ENCODE assay signal across 24 cellular contexts in the genomic region with DNA sequence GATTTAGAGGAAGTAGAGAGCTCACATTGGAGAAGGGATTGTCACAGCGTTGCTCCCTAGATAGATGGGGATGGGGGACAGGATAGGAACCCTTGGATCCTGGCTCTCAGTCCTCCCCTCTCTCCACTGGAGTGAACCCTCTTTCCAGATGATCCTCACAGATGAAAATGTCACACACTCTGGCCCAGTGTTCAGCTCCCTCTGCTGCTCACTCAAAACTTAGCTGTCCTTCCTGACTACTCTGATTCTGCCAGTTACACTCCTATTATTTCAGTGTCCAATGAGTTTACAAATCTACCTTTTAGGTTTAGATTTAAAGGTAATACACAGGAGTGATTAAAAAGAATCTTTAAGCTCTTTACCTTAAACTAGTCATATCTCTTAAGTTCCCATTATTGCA. TPM values are rescaled to one million over a fixed set of nuclear protein-coding genes. Genes with fewer than 3 reads are reported as not detected.
DNase-seq lines count a peak whose midpoint lies in the region; ATAC-seq, FAIRE-seq and TF ChIP-seq lines count a peak whose summit lies in the region.
"Had no signal": no experiment of that assay in that cellular context is flagged by ENCODE, and none has a peak within 500 bp of the region (broad histone marks: within the 10 kb centered on the region; RNA-seq: fewer than 3 reads in every experiment).

No MANE protein-coding gene starts in this region.

- no peaks in the 10 kb centered on the region for H3K79me2 ChIP-seq in PC-3 (ENCODE audit: low read length)
- no peaks in the 10 kb centered on the region for H3K79me2 ChIP-seq in H1 (ENCODE audit: control insufficient read depth in 1 of 2, insufficient read depth in 2 of 2, low read length in 2 of 2)

- no peak for TF ChIP-seq POLR2A in H1 (IDR thresholded peaks at IDR 0.05; ENCODE audit: control extremely low read depth in 1 of 2, low read depth in 2 of 2, low read length in 2 of 2)

- no peaks in the 10 kb centered on the region for H3K23me2 ChIP-seq in H1 (ENCODE audit: low read depth, low read length)

- CTCF ChIA-PET in PC-3 (lab: Charles Lee): interaction anchor here (0.6 to 1.2 kb wide), 2 partner anchors 25 to 127 kb away, joined by 3 to 7 read pairs; no protein-coding TSS in a partner anchor
- CTCF ChIA-PET in H1 (lab: Charles Lee; ENCODE audit: partially characterized antibody): interaction anchor here (0.7 to 3.3 kb wide), 6 partner anchors 8 to 68 kb away, joined by 3 to 18 read pairs (median 9); no protein-coding TSS in a partner anchor

- H3K27me3 ChIP-seq in PC-3 (ENCODE audit: low read length) (no peaks in the 10 kb centered on the region), H1 (replicated peaks in 1 of 4; ENCODE audit: control insufficient read depth in 3 of 4, extremely low read depth in 1 of 4, insufficient read depth in 3 of 4, low read length in 3 of 4) (peaks cover 0 to under 1% (median 0%) of the 10 kb centered on the region in 4 experiments; a peak in 1 of 7 replicates)

- no peak overlapping the region for H2AK5ac ChIP-seq in H1 (ENCODE audit: low read depth, low read length)

- ATAC-seq in PC-3 (peak; percentile 90), GM21825 (IDR thresholded peaks at IDR 0.05; ENCODE audit: unreplicated experiment) (no peak), Right ventricle myocardium inferior (no peak)
- ATAC-seq: GM12878 had no signal

- H2BK12ac ChIP-seq in H1 (ENCODE audit: low read depth, low read length): no peak overlapping the region

- no TSS peak for BruUV-seq in PC-3 (replicated peaks; lab: Mats Ljungman, UMichigan)

- H3K4me3 ChIP-seq in PC-3 (ENCODE audit: low read length) (no peak overlapping the region), H1 (ENCODE audit: extremely low read depth in 1 of 4, insufficient read depth in 2 of 4, low read depth in 3 of 4, low read length in 4 of 4) (no peak overlapping the region)
- H3K4me3 ChIP-seq: GM12878 had no signal

- H3K9ac ChIP-seq in PC-3 (ENCODE audit: low read length) (no peak overlapping the region), H1 (replicated peaks in 1 of 4; ENCODE audit: extremely low read depth in 1 of 4, low read depth in 3 of 4, low read length in 3 of 4) (no peak overlapping the region; a peak in 1 of 7 replicates)

- H3F3A ChIP-seq in PC-3 (ENCODE audit: low read length, unreplicated experiment): no peaks in the 10 kb centered on the region

- no peaks in the 10 kb centered on the region for H3K9me2 ChIP-seq in PC-3 (replicated peaks; ENCODE audit: low read length)

- H4K91ac ChIP-seq in H1 (replicated peaks; ENCODE audit: insufficient read length, low read length): no peak overlapping the region

- peak; percentile 55 for TF ChIP-seq CTCF in PC-3 (conservative IDR thresholded peaks at IDR 0.05; ENCODE audit: low read depth, low read length)
- TF ChIP-seq CTCF in H1 (IDR thresholded peaks at IDR 0.05; ENCODE audit: control extremely low read depth in 1 of 3, insufficient read depth in 1 of 3, low read depth in 1 of 3, low read length in 3 of 3): peak in 2 of 3 experiments; percentile 11 to 12; a peak in 2 of 4 replicates

- no peak overlapping the region for H2BK5ac ChIP-seq in H1 (ENCODE audit: low read depth, low read length)

- no peak overlapping the region for H3K18ac ChIP-seq in H1 (ENCODE audit: extremely low read depth, low read length)

- H3K36me3 ChIP-seq in PC-3 (ENCODE audit: low read depth, low read length) (no peaks in the 10 kb centered on the region), H1 (ENCODE audit: control insufficient read depth in 2 of 4, insufficient read depth in 4 of 4, low read length in 3 of 4) (no peaks in the 10 kb centered on the region)

- no peak overlapping the region for H2BK15ac ChIP-seq in H1 (ENCODE audit: low read length)

- intact Hi-C loops in PC-3 (cut with micrococcal nuclease): loop anchor here (1.0 to 2.0 kb wide), 3 partner anchors 16 to 357 kb away; no protein-coding TSS in a partner anchor
- intact Hi-C loops in Right ventricle myocardium inferior (cut with DNase I): no loop called here

- no peak for FAIRE-seq in H1 (lab: Jason Lieb, UNC)
- FAIRE-seq: GM12878 had no signal

- no peaks in the 10 kb centered on the region for H3K9me3 ChIP-seq in PC-3 (ENCODE audit: low read length)
- peaks cover 0 to 4% of the 10 kb centered on the region in 2 experiments; a peak in 1 of 4 replicates for H3K9me3 ChIP-seq in H1 (ENCODE audit: insufficient read depth in 2 of 2, low read depth in 1 of 2, low read length in 1 of 2)

- H3K4me2 ChIP-seq in PC-3 (ENCODE audit: low read length): no peak overlapping the region
- no peak overlapping the region for H3K4me2 ChIP-seq in H1 (ENCODE audit: insufficient read depth in 1 of 2, low read depth in 2 of 2, low read length in 2 of 2)

- H4K20me1 ChIP-seq in PC-3 (ENCODE audit: low read length) (no peaks in the 10 kb centered on the region), H1 (replicated peaks in 1 of 2; ENCODE audit: control insufficient read depth in 1 of 2, insufficient read depth in 2 of 2, low read length in 2 of 2) (no peaks in the 10 kb centered on the region)

- H4K5ac ChIP-seq in H1 (ENCODE audit: insufficient read length, low read depth, low read length): no peak overlapping the region

- no peak overlapping the region for H2BK120ac ChIP-seq in H1 (replicated peaks; ENCODE audit: low read depth, low read length)

- H2AFZ ChIP-seq in PC-3 (ENCODE audit: low read length) (no peak overlapping the region), H1 (ENCODE audit: low read length) (no peak overlapping the region)

- no peaks in the 10 kb centered on the region; the same call in 1 of the 2 replicates for H3K4me1 ChIP-seq in PC-3 (ENCODE audit: insufficient read depth, low read length)
- no peaks in the 10 kb centered on the region for H3K4me1 ChIP-seq in H1 (replicated peaks in 1 of 4; ENCODE audit: control insufficient read depth in 3 of 4, insufficient read depth in 4 of 4, low read length in 3 of 4)

- H2BK20ac ChIP-seq in H1 (ENCODE audit: low read length): no peak overlapping the region

- 89% methylated on average over 1 of the region's 1 CpG; no CpG with 5 or more reads in 1 of the 2 experiments for WGBS in H1 (ENCODE audit: extremely low coverage in 1 of 2, insufficient coverage in 1 of 2, insufficient read length in 1 of 2, insufficient replicate concordance in 2 of 2, low coverage in 1 of 2, low lambda C conversion rate in 2 of 2, missing lambda C conversion rate in 1 of 2), 2 experiments

- H3K79me1 ChIP-seq in H1 (ENCODE audit: low read depth, low read length): no peaks in the 10 kb centered on the region

- H3K4ac ChIP-seq in H1 (replicated peaks; ENCODE audit: insufficient read length, low read depth, low read length): no peak overlapping the region

- no peak overlapping the region for H3K56ac ChIP-seq in H1 (replicated peaks; ENCODE audit: insufficient read length, low read depth, low read length)

- H3K14ac ChIP-seq in H1 (ENCODE audit: insufficient read length): no peak overlapping the region

- no peak overlapping the region for H4K8ac ChIP-seq in H1 (ENCODE audit: extremely low read depth, insufficient read depth, low read length)

- TF ChIP-seq EP300 in H1 (IDR thresholded peaks at IDR 0.05; ENCODE audit: borderline replicate concordance in 1 of 2, low read depth in 2 of 2, low read length in 2 of 2): no peak

- POLR2A ChIA-PET in PC-3 (lab: Charles Lee; ENCODE audit: unreplicated experiment): no interaction called here
- POLR2A ChIA-PET in H1 (lab: Charles Lee; ENCODE audit: partially characterized antibody): interaction anchor here (1.7 kb wide), 1 partner anchor 13 kb away, joined by 6 read pairs; no protein-coding TSS in a partner anchor

- peak; percentile 28 to 35 for TF ChIP-seq RAD21 in H1 (IDR thresholded peaks at IDR 0.05 in 1 of 2, conservative IDR thresholded peaks at IDR 0.05 in 1 of 2; ENCODE audit: low read depth in 2 of 2, low read length in 2 of 2)

- no peak overlapping the region for H3K27ac ChIP-seq in PC-3 (ENCODE audit: low read length)
- H3K27ac ChIP-seq in H1 (ENCODE audit: low read depth, low read length): no peak overlapping the region
- H3K27ac ChIP-seq: 22Rv1 had no signal

- no peak overlapping the region for H3K23ac ChIP-seq in H1 (ENCODE audit: insufficient read length)

- DNase-seq in DMS53 (lab: John Stamatoyannopoulos, UW) (peak; percentile 4), DMS53 treated with DMSO at 0.1 percent for 48 hours (lab: John Stamatoyannopoulos, UW; ENCODE audit: unreplicated experiment) (no peak), PC-3 (peak; percentile 42), H1 (ENCODE audit: low read depth in 1 of 2, low spot score in 2 of 2) (no peak), CD1c-positive myeloid dendritic cell (ENCODE audit: extremely low spot score) (no peak), mesenteric fat pad (ENCODE audit: low spot score) (no peak), Right ventricle myocardium inferior (ENCODE audit: missing footprints) (no peak)
- DNase-seq: CD4-positive, CD25-positive, alpha-beta regulatory T cell; DMS153; EL; GOT3; HFFc6; Karpas-422; NCI-H1092 treated with DMSO at 0.1 percent for 48 hours; NCI-H2081; NCI-H446 treated with DMSO at 0.1 percent for 48 hours; NK-92 treated with Interleukin-12 subunit alpha and Interleukin-12 subunit beta, amount 100 ng/mL, for 24 hours; OCI-M1; RPMI8226 had no signal

RNA-seq across cellular contexts. Expression of a gene that starts 5.8 kb away (rescaled TPM):
- 0.15 TPM in 1 of 2 replicates, not detected in the other for total RNA-seq in PC-3 (2014; rRNA removed)
- not detected in 2 replicates for total RNA-seq in H1 (2021; fragmentation: NEBNext Ultra II Directional; extraction: Animal tissue kit (Norgen Biotek cat#: 25700))
- not detected in 2 replicates for polyA plus RNA-seq in H1 (2011; rRNA removed)
- polyA plus RNA-seq in H1 (2011; cell fraction: cytosol; rRNA removed): not detected
- polyA plus RNA-seq in H1 (2011; cell fraction: nucleus; rRNA removed): not detected
- polyA plus RNA-seq in H1 (2012, experiment 1 of 2): not detected in 4 replicates
- polyA plus RNA-seq in H1 (2012, experiment 2 of 2): not detected
- not detected for polyA plus RNA-seq in H1 (2013, experiment 1 of 2)
- polyA plus RNA-seq in H1 (2013, experiment 2 of 2): not detected
- not detected in 2 replicates for polyA minus RNA-seq in H1 (2011; rRNA and poly(A)+ RNA removed)
- not detected for polyA minus RNA-seq in H1 (2011; cell fraction: cytosol; rRNA and poly(A)+ RNA removed)
- not detected for polyA minus RNA-seq in H1 (2011; cell fraction: nucleus; rRNA and poly(A)+ RNA removed)
- not detected for total RNA-seq in mesenteric fat pad
- not detected for total RNA-seq in Right ventricle myocardium inferior
- total RNA-seq: CD4-positive, CD25-positive, alpha-beta regulatory T cell; GM12878; HFFc6; T-helper 1 cell treated with Interleukin-12 subunit alpha and Interleukin-12 subunit beta and Interleukin-4 antibody, amounts not matched to agents 30 ng/mL and 1 ng/mL, for 36 hours had no signal
- polyA plus RNA-seq: CD4-positive, CD25-positive, alpha-beta regulatory T cell; GM12878; IgD-negative memory B cell had no signal

RNA-seq across cellular contexts. Expression of a gene that starts 28.9 kb away (rescaled TPM):
- total RNA-seq in PC-3 (2014; rRNA removed) (not detected in 2 replicates), mesenteric fat pad (not detected), Right ventricle myocardium inferior (not detected)
- total RNA-seq in H1 (2021; fragmentation: NEBNext Ultra II Directional; extraction: Animal tissue kit (Norgen Biotek cat#: 25700)): not detected in 2 replicates
- not detected in 2 replicates for polyA plus RNA-seq in H1 (2011; rRNA removed)
- polyA plus RNA-seq in H1 (2011; cell fraction: cytosol; rRNA removed): not detected
- polyA plus RNA-seq in H1 (2011; cell fraction: nucleus; rRNA removed): not detected
- polyA plus RNA-seq in H1 (2012, experiment 1 of 2): not detected in 4 replicates
- polyA plus RNA-seq in H1 (2012, experiment 2 of 2): not detected
- polyA plus RNA-seq in H1 (2013, experiment 1 of 2): not detected
- not detected for polyA plus RNA-seq in H1 (2013, experiment 2 of 2)
- polyA minus RNA-seq in H1 (2011; rRNA and poly(A)+ RNA removed): not detected in 2 replicates
- not detected for polyA minus RNA-seq in H1 (2011; cell fraction: cytosol; rRNA and poly(A)+ RNA removed)
- not detected for polyA minus RNA-seq in H1 (2011; cell fraction: nucleus; rRNA and poly(A)+ RNA removed)
- total RNA-seq: CD4-positive, CD25-positive, alpha-beta regulatory T cell; GM12878; HFFc6; T-helper 1 cell treated with Interleukin-12 subunit alpha and Interleukin-12 subunit beta and Interleukin-4 antibody, amounts not matched to agents 30 ng/mL and 1 ng/mL, for 36 hours had no signal
- polyA plus RNA-seq: CD4-positive, CD25-positive, alpha-beta regulatory T cell; GM12878; IgD-negative memory B cell had no signal

RNA-seq across cellular contexts. Expression of a gene that starts 37.9 kb away (rescaled TPM):
- total RNA-seq in PC-3 (2014; rRNA removed) (3.0 TPM in 1 of 2 replicates, not detected in the other), mesenteric fat pad (not detected), Right ventricle myocardium inferior (not detected)
- not detected in 2 replicates for total RNA-seq in H1 (2021; fragmentation: NEBNext Ultra II Directional; extraction: Animal tissue kit (Norgen Biotek cat#: 25700))
- polyA plus RNA-seq in H1 (2011; rRNA removed): not detected in 2 replicates
- polyA plus RNA-seq in H1 (2011; cell fraction: cytosol; rRNA removed): not detected
- polyA plus RNA-seq in H1 (2011; cell fraction: nucleus; rRNA removed): not detected
- not detected in 4 replicates for polyA plus RNA-seq in H1 (2012, experiment 1 of 2)
- polyA plus RNA-seq in H1 (2012, experiment 2 of 2): not detected
- polyA plus RNA-seq in H1 (2013, experiment 1 of 2): not detected
- 0.09 TPM for polyA plus RNA-seq in H1 (2013, experiment 2 of 2)
- not detected in 2 replicates for polyA minus RNA-seq in H1 (2011; rRNA and poly(A)+ RNA removed)
- not detected for polyA minus RNA-seq in H1 (2011; cell fraction: cytosol; rRNA and poly(A)+ RNA removed)
- polyA minus RNA-seq in H1 (2011; cell fraction: nucleus; rRNA and poly(A)+ RNA removed): not detected
- total RNA-seq: CD4-positive, CD25-positive, alpha-beta regulatory T cell; GM12878; HFFc6; T-helper 1 cell treated with Interleukin-12 subunit alpha and Interleukin-12 subunit beta and Interleukin-4 antibody, amounts not matched to agents 30 ng/mL and 1 ng/mL, for 36 hours had no signal
- polyA plus RNA-seq: CD4-positive, CD25-positive, alpha-beta regulatory T cell; IgD-negative memory B cell had no signal

Comparison
In these comparisons a context has a peak if more than half of its experiments do, and no peak if none do; other contexts are left out.
1. DNase-seq: peak in DMS53 (single experiment) and PC-3 (single experiment); none in DMS53 treated with DMSO at 0.1 percent for 48 hours (single experiment), H1 (0 of 2), CD1c-positive myeloid dendritic cell (single experiment), mesenteric fat pad (single experiment) and Right ventricle myocardium inferior (single experiment).